Comparison of ENCODE assay signal across 9 cellular contexts in the genomic region with DNA sequence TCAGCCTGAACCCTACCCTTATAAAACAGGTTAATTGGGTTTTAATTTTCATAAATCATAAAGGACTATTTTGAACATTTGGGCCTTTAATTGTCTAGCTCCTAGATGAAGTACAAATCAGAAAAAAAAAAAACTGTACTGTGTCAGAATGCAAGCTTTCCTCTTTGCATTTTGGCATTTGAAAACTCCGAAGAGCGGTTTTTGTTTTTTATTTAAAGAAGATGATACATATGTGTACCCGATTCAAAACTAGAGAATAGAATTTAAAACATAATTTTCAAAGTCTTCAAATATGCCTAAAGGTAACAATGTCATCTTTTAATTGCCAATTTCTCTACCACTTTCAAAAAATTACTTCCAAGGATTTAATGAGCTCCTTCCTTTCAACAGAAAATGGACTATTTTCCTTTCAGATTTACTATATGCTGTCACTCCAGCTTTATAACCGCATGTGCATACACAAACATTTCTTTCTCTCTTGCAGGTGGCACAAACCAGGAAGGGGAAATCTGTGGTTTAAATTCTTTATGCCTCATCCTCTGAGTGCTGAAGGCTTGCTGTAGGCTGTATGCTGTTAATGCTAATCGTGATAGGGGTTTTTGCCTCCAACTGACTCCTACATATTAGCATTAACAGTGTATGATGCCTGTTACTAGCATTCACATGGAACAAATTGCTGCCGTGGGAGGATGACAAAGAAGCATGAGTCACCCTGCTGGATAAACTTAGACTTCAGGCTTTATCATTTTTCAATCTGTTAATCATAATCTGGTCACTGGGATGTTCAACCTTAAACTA. TPM values are rescaled to one million over a fixed set of nuclear protein-coding genes. Genes with fewer than 3 reads are reported as not detected.
DNase-seq lines count a peak whose midpoint lies in the region; ATAC-seq and TF ChIP-seq lines count a peak whose summit lies in the region.
"Had no signal": no experiment of that assay in that cellular context is flagged by ENCODE, and none has a peak within 500 bp of the region (broad histone marks: within the 10 kb centered on the region; RNA-seq: fewer than 3 reads in every experiment).

No MANE protein-coding gene starts in this region.

- peak; percentile 21 for ATAC-seq in HG03196 (IDR thresholded peaks at IDR 0.05; ENCODE audit: unreplicated experiment)
- ATAC-seq in body of pancreas = peak; percentile 55
- ATAC-seq in HG02870 (IDR thresholded peaks at IDR 0.05; ENCODE audit: unreplicated experiment) = no peak

- no peaks in the 10 kb centered on the region for H3K9me3 ChIP-seq in body of pancreas
- H3K9me3 ChIP-seq: heart right ventricle had no signal

- no peak for TF ChIP-seq CTCF in body of pancreas (IDR thresholded peaks at IDR 0.05)

- no peaks in the 10 kb centered on the region for H3K27me3 ChIP-seq in body of pancreas
- H3K27me3 ChIP-seq: heart right ventricle had no signal

- no peak for TF ChIP-seq POLR2A in body of pancreas (IDR thresholded peaks at IDR 0.05)

- H3K4me3 ChIP-seq in body of pancreas = no peak overlapping the region
- H3K4me3 ChIP-seq: heart right ventricle had no signal

- no peaks in the 10 kb centered on the region for H3K4me1 ChIP-seq in body of pancreas

- DNase-seq in activated T-cell treated with anti-CD3 and anti-CD28 coated beads for 24 hours (ENCODE audit: low read depth) (peak; percentile 75), T follicular helper cell (ENCODE audit: low read depth) (peak; percentile 34), body of pancreas (no peak), non-pigmented ciliary epithelial cell (ENCODE audit: low read depth) (peak; percentile 98), NCI-H2196 (lab: John Stamatoyannopoulos, UW; ENCODE audit: unreplicated experiment) (no peak)
- no peak for DNase-seq in activated T-cell treated with anti-CD3 and anti-CD28 coated beads, Interleukin-2, amount 50 U/mL, for 1 hour
- DNase-seq: heart right ventricle had no signal

- H3K36me3 ChIP-seq in body of pancreas (replicated peaks in 1 of 2; ENCODE audit: insufficient read depth in 1 of 2, low read depth in 2 of 2) = no peaks in the 10 kb centered on the region

- H3K27ac ChIP-seq in body of pancreas = peak overlapping the region in 1 of 4 donors; percentile 70

- 56 to 61% methylated on average over 6 of the region's 6 CpGs for WGBS in body of pancreas, 2 donors

- intact Hi-C loops in body of pancreas (cut with DNase I) = no loop called here

RNA-seq across cellular contexts. Expression of gene MRPL39, which starts 33.7 kb away (rescaled TPM):
- total RNA-seq in body of pancreas = 1 to 10 TPM; 4.4 to 6.3 TPM

Comparison
In these comparisons a context has a peak if more than half of its experiments do, and no peak if none do; other contexts are left out.
1. DNase-seq: peak in activated T-cell treated with anti-CD3 and anti-CD28 coated beads for 24 hours (single experiment), T follicular helper cell (single experiment) and non-pigmented ciliary epithelial cell (single experiment); none in activated T-cell treated with anti-CD3 and anti-CD28 coated beads, Interleukin-2, amount 50 U/mL, for 1 hour (single experiment), body of pancreas (0 of 4) and NCI-H2196 (single experiment).